ENCODE assay signal across 8 cellular contexts in genomic region chr7:65873582-65874193, GRCh38. TPM values are rescaled to one million over a fixed set of nuclear protein-coding genes. Genes with fewer than 3 reads are reported as not detected.
DNase-seq lines count a peak whose midpoint lies in the region; ATAC-seq and TF ChIP-seq lines count a peak whose summit lies in the region.
"Not testable (repeated sequence)": the region's sequence is repeated elsewhere in the genome, so short reads cannot be mapped to it uniquely, and the experiment has no call there.

No MANE protein-coding gene starts in this region.

- H3K27ac ChIP-seq in RWPE1, result peak overlapping the region; percentile 79

- POLR2A ChIA-PET in RWPE1 (lab: Yijun Ruan, JAX; ENCODE audit: low non-redundant PET), result not testable (repeated sequence)

- TF ChIP-seq CTCF in RWPE1 (conservative IDR thresholded peaks at IDR 0.05; ENCODE audit: low read depth); fibroblast of villous mesenchyme (IDR thresholded peaks at IDR 0.05; ENCODE audit: insufficient read depth, low read depth, low read length): not testable (repeated sequence)

- DNase-seq in DMS153 treated with DMSO at 0.1 percent for 48 hours (lab: John Stamatoyannopoulos, UW; ENCODE audit: unreplicated experiment), result peak; percentile 1
- not testable (repeated sequence) for DNase-seq in RWPE1 (ENCODE audit: low spot score)
- DNase-seq in activated naive CD4-positive, alpha-beta T cell treated with anti-CD3 and anti-CD28 coated beads, Interleukin-2, amount 50 U/mL, for 16 hours, result peak; percentile 27
- DNase-seq in fibroblast of villous mesenchyme (ENCODE audit: low read depth), result peak; percentile 3
- DNase-seq in myocyte (ENCODE audit: low read depth), result peak; percentile 53
- peak; percentile 4 for DNase-seq in stimulated activated CD8-positive, alpha-beta memory T cell treated with anti-CD3 and anti-CD28 coated beads, Interleukin-4, amount 100 ng/mL, for 24 hours (ENCODE audit: low read depth)

- ATAC-seq in GM21423 (IDR thresholded peaks at IDR 0.05; ENCODE audit: unreplicated experiment) (peak; percentile 25), HG03432 (IDR thresholded peaks at IDR 0.05; ENCODE audit: unreplicated experiment) (peak; percentile 43)

- H3K4me3 ChIP-seq in fibroblast of villous mesenchyme (ENCODE audit: low read depth, low read length), result peak overlapping the region; percentile 73

- CTCF ChIA-PET in RWPE1 (lab: Yijun Ruan, JAX), result not testable (repeated sequence)

RNA-seq across cellular contexts. Expression of gene VKORC1L1, which starts 0.8 kb away (rescaled TPM):
- 13.9 and 19.9 TPM in 2 replicates for total RNA-seq in fibroblast of villous mesenchyme
- 11.3 and 12.7 TPM in 2 replicates for total RNA-seq in myocyte
- 28.5 TPM for polyA plus RNA-seq in myocyte (2012)
